ENCODE assay signal across 1 cellular context in genomic region chr16:28010671-28011070, GRCh38.
TF ChIP-seq lines count a peak whose summit lies in the region.

No MANE protein-coding gene starts in this region.

TF ChIP-seq in IMR-90, 13 proteins besides CTCF, POLR2A, EP300 and RAD21 (continued from another document):
- TF ChIP-seq USF2 (IDR thresholded peaks at IDR 0.05; ENCODE audit: low read depth, low read length), result no peak
- no peak for TF ChIP-seq MXI1 (IDR thresholded peaks at IDR 0.05; ENCODE audit: borderline replicate concordance, low read depth, low read length)
- TF ChIP-seq RCOR1 (IDR thresholded peaks at IDR 0.05; ENCODE audit: insufficient replicate concordance, low read length), result no peak
- no peak for TF ChIP-seq FOS (IDR thresholded peaks at IDR 0.05; ENCODE audit: low read depth, low read length)
- TF ChIP-seq CHD1 (IDR thresholded peaks at IDR 0.05; ENCODE audit: low read depth, low read length), result no peak
- TF ChIP-seq MAZ (IDR thresholded peaks at IDR 0.05; ENCODE audit: borderline replicate concordance, low read depth, low read length), result no peak
- TF ChIP-seq BHLHE40 (IDR thresholded peaks at IDR 0.05; ENCODE audit: low read depth, low read length), result no peak
- no peak for TF ChIP-seq MAFK (IDR thresholded peaks at IDR 0.05; ENCODE audit: low read depth, low read length)
- no peak for TF ChIP-seq ELK1 (IDR thresholded peaks at IDR 0.05; ENCODE audit: borderline replicate concordance, low read depth, low read length)
- no peak for TF ChIP-seq RFX5 (IDR thresholded peaks at IDR 0.05; ENCODE audit: low read depth, low read length)
- TF ChIP-seq NFE2L2 (IDR thresholded peaks at IDR 0.05; ENCODE audit: low read depth, low read length), result no peak
